In the genomic region with DNA sequence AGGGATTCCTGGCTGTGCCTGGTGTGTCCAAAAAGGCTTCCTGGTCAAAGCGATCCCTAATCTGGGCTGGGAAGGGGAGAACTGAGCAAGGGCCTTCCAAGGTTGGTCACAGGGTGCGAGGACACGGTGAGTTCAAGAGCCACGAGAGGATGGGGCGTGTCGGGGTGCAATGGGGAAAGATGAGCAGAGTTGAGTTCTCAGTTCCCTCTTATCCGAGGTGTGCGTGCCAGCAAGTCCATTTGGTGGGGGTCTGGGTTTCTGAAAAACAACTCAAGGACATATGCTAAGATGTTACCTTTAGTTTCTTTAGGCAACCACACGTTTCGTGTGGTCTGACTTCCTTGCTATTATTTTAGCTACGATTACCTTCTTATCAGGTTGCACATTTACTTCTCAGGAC, we compare ENCODE assay signal across 8 cellular contexts. TPM values are rescaled to one million over a fixed set of nuclear protein-coding genes. Genes with fewer than 3 reads are reported as not detected.
DNase-seq lines count a peak whose midpoint lies in the region; ATAC-seq and TF ChIP-seq lines count a peak whose summit lies in the region.

No MANE protein-coding gene starts in this region.

- peak; percentile 21 for ATAC-seq in HG03095 (IDR thresholded peaks at IDR 0.05; ENCODE audit: unreplicated experiment)
- no peak for ATAC-seq in GM18517 (IDR thresholded peaks at IDR 0.05; ENCODE audit: unreplicated experiment)

- DNase-seq in GM12865 (ENCODE audit: low read depth) (peak; percentile 90), chondrocyte (ENCODE audit: low spot score) (no peak), osteocyte (ENCODE audit: extremely low spot score, unreplicated experiment) (no peak), NCI-H345 (lab: John Stamatoyannopoulos, UW) (no peak)
- no peak for DNase-seq in stimulated activated CD4-positive, alpha-beta T cell treated with anti-CD3 and anti-CD28 coated beads, Interleukin-2, amount 100 ng/mL, for 24 hours
- no peak for DNase-seq in activated CD4-positive, alpha-beta T cell treated with anti-CD3 and anti-CD28 coated beads for 48 hours

- peak overlapping the region; percentile 94 for H3K4me3 Mint-ChIP-seq in chondrocyte (ENCODE audit: unreplicated experiment)
- peak overlapping the region; percentile 92 for H3K4me3 Mint-ChIP-seq in osteocyte (ENCODE audit: unreplicated experiment)

- no peaks in the 10 kb centered on the region for H3K27me3 Mint-ChIP-seq in chondrocyte (ENCODE audit: low read depth)
- no peaks in the 10 kb centered on the region for H3K27me3 Mint-ChIP-seq in osteocyte (ENCODE audit: unreplicated experiment)

- H3K36me3 Mint-ChIP-seq in chondrocyte (ENCODE audit: low read depth), result no peaks in the 10 kb centered on the region
- H3K36me3 Mint-ChIP-seq in osteocyte (ENCODE audit: unreplicated experiment), result no peaks in the 10 kb centered on the region

- peaks cover 34% of the 10 kb centered on the region for H3K4me1 Mint-ChIP-seq in chondrocyte (ENCODE audit: low read depth)
- H3K4me1 Mint-ChIP-seq in osteocyte (ENCODE audit: unreplicated experiment), result peaks cover 47% of the 10 kb centered on the region

- peak overlapping the region; percentile 86 for H3K4me3 ChIP-seq in GM12865 (ENCODE audit: low read depth, low read length)

- no peak for TF ChIP-seq CTCF in GM12865 (IDR thresholded peaks at IDR 0.05; ENCODE audit: insufficient read depth, low read depth, low read length, missing control alignments)
- no peak for TF ChIP-seq CTCF in chondrocyte (IDR thresholded peaks at IDR 0.05)
- no peak for TF ChIP-seq CTCF in osteocyte (IDR thresholded peaks at IDR 0.05)

- H3K27ac Mint-ChIP-seq in chondrocyte (ENCODE audit: unreplicated experiment) (no peak overlapping the region), osteocyte (ENCODE audit: unreplicated experiment) (peak overlapping the region; percentile 5)

- no peaks in the 10 kb centered on the region for H3K9me3 Mint-ChIP-seq in chondrocyte (ENCODE audit: low read depth)
- H3K9me3 Mint-ChIP-seq in osteocyte (ENCODE audit: unreplicated experiment), result no peaks in the 10 kb centered on the region

RNA-seq across cellular contexts. Expression of gene ZNF775, which starts 1.3 kb away (rescaled TPM):
- 4.3 to 6.5 TPM (median 6.0 TPM) in 3 replicates for total RNA-seq in chondrocyte
- 5.9 and 8.0 TPM in 2 replicates for total RNA-seq in osteocyte

RNA-seq across cellular contexts. Expression of gene REPIN1, which starts 11.8 kb away (rescaled TPM):
- total RNA-seq in chondrocyte (59.5 to 65.8 TPM (median 63.4 TPM) in 3 replicates), osteocyte (66.3 and 72.9 TPM in 2 replicates)

RNA-seq across cellular contexts. Expression of gene RARRES2, which starts 39.0 kb away (rescaled TPM):
- total RNA-seq in chondrocyte (1.4 to 1.9 TPM (median 1.8 TPM) in 3 replicates), osteocyte (not detected in 2 replicates)

RNA-seq across cellular contexts. Expression of gene ACTR3C, which starts 57.1 kb away (rescaled TPM):
- 0.25 to 0.85 TPM in 2 of 3 replicates, not detected in the other for total RNA-seq in chondrocyte
- not detected in 2 replicates for total RNA-seq in osteocyte

RNA-seq across cellular contexts. Expression of gene LRRC61, which starts 57.3 kb away (rescaled TPM):
- total RNA-seq in chondrocyte, result 1.5 to 1.7 TPM in 2 of 3 replicates, not detected in the other
- not detected in 2 replicates for total RNA-seq in osteocyte
